ENCODE assay signal across 29 cellular contexts in genomic region chrX:68043713-68044438, GRCh38.
DNase-seq lines count a peak whose midpoint lies in the region; ATAC-seq and TF ChIP-seq lines count a peak whose summit lies in the region.
"Had no signal": no experiment of that assay in that cellular context is flagged by ENCODE, and none has a peak within 500 bp of the region (broad histone marks: within the 10 kb centered on the region; RNA-seq: fewer than 3 reads in every experiment).

No MANE protein-coding gene starts in this region.

- H3K27ac ChIP-seq in mammary epithelial cell (ENCODE audit: insufficient read depth, low read depth, low read length) (no peak overlapping the region), OCI-LY7 (ENCODE audit: low read depth, low read length, poor library complexity, severe bottlenecking) (no peak overlapping the region)
- H3K27ac ChIP-seq: 22Rv1, GM23248 had no signal

- 75% methylated on average over 1 of the region's 1 CpG for WGBS in mammary epithelial cell (ENCODE audit: low coverage, missing lambda C conversion rate)

- ATAC-seq in natural killer cell: no peak
- ATAC-seq: HepG2, Panc1 had no signal

- H3K27me3 ChIP-seq in mammary epithelial cell (ENCODE audit: insufficient read depth, low read length): no peaks in the 10 kb centered on the region
- H3K27me3 ChIP-seq: BE2C, MG63 had no signal

- H3K4me1 Mint-ChIP-seq in MCF 10A (ENCODE audit: insufficient read depth, unreplicated experiment) (no peaks in the 10 kb centered on the region), natural killer cell (no peaks in the 10 kb centered on the region)
- H3K4me1 Mint-ChIP-seq: CD14-positive monocyte; CD8-positive, alpha-beta memory T cell had no signal

- H3K9me3 Mint-ChIP-seq in MCF 10A (ENCODE audit: unreplicated experiment) (peaks cover 7% of the 10 kb centered on the region), natural killer cell (no peaks in the 10 kb centered on the region)
- H3K9me3 Mint-ChIP-seq: CD8-positive, alpha-beta memory T cell; T-helper 1 cell treated with Interleukin-12 subunit alpha and Interleukin-12 subunit beta and Interleukin-4 antibody, amounts not matched to agents 30 μg/mL and 1 μg/mL, for 36 hours had no signal

- TF ChIP-seq CTCF in mammary epithelial cell (conservative IDR thresholded peaks at IDR 0.05 in 1 of 2, IDR thresholded peaks at IDR 0.05 in 1 of 2; ENCODE audit: extremely low read depth in 1 of 2, insufficient read depth in 1 of 2, low read depth in 1 of 2, low read length in 2 of 2) (no peak), MCF 10A (IDR thresholded peaks at IDR 0.05; ENCODE audit: unreplicated experiment) (no peak), OCI-LY7 (conservative IDR thresholded peaks at IDR 0.05; ENCODE audit: low read length) (no peak), natural killer cell (IDR thresholded peaks at IDR 0.05) (no peak)

- BruUV-seq in mammary epithelial cell (replicated peaks; lab: Mats Ljungman, UMichigan) (TSS peak; percentile 14), MCF 10A (replicated peaks; lab: Mats Ljungman, UMichigan) (no TSS peak), OCI-LY7 (replicated peaks; lab: Mats Ljungman, UMichigan) (no TSS peak)

- H3K4me2 ChIP-seq in mammary epithelial cell (ENCODE audit: insufficient read depth, low read depth, low read length): no peak overlapping the region
- no peak overlapping the region for H3K4me2 ChIP-seq in OCI-LY7 (ENCODE audit: low read length)
- H3K4me2 ChIP-seq: SK-N-SH had no signal

- intact Hi-C loops in mammary epithelial cell (cut with micrococcal nuclease): no loop called here
- intact Hi-C loops in MCF 10A (cut with micrococcal nuclease): no loop called here
- intact Hi-C loops in OCI-LY7 (cut with micrococcal nuclease; ENCODE audit: unreplicated experiment): no loop called here
- intact Hi-C loops in natural killer cell (cut with micrococcal nuclease): no loop called here

- H3K36me3 Mint-ChIP-seq in MCF 10A (ENCODE audit: insufficient read depth, unreplicated experiment) (no peaks in the 10 kb centered on the region), natural killer cell (no peaks in the 10 kb centered on the region)
- H3K36me3 Mint-ChIP-seq: CD14-positive monocyte; CD8-positive, alpha-beta memory T cell had no signal

- H3K4me1 ChIP-seq in mammary epithelial cell (ENCODE audit: insufficient read depth, low read length) (no peaks in the 10 kb centered on the region), OCI-LY7 (ENCODE audit: insufficient read depth, low read length, poor library complexity, severe bottlenecking) (no peaks in the 10 kb centered on the region)
- H3K4me1 ChIP-seq: BE2C had no signal

- no peak overlapping the region for H3K27ac Mint-ChIP-seq in MCF 10A (ENCODE audit: low read depth, unreplicated experiment)
- no peak overlapping the region for H3K27ac Mint-ChIP-seq in natural killer cell
- H3K27ac Mint-ChIP-seq: CD14-positive monocyte; CD8-positive, alpha-beta memory T cell; T-helper 1 cell treated with Interleukin-12 subunit alpha and Interleukin-12 subunit beta and Interleukin-4 antibody, amounts not matched to agents 30 μg/mL and 1 μg/mL, for 36 hours had no signal

- peak; percentile 4 for DNase-seq in DMS53 (lab: John Stamatoyannopoulos, UW)
- DNase-seq in DMS53 treated with DMSO at 0.1 percent for 48 hours (lab: John Stamatoyannopoulos, UW; ENCODE audit: unreplicated experiment): no peak
- no peak for DNase-seq in mammary epithelial cell
- DNase-seq in MCF 10A (ENCODE audit: unreplicated experiment): no peak
- DNase-seq in RPMI8226: peak; percentile 36
- DNase-seq in hepatic stellate cell (ENCODE audit: low spot score): no peak
- no peak for DNase-seq in OCI-LY7 (ENCODE audit: low spot score)
- no peak for DNase-seq in natural killer cell
- DNase-seq: ACHN; BE2C; CD8-positive, alpha-beta memory T cell; DMS 273 treated with DMSO at 0.1 percent for 48 hours; GM23248; H7; Kasumi-1; MG63; NCI-H1048; NCI-H1436; NCI-H187; NCI-H2081 treated with DMSO at 0.1 percent for 48 hours; NCI-H524; NCI-H748 treated with DMSO at 0.1 percent for 48 hours; SK-N-SH; SW 1271 had no signal

- H3K9me3 ChIP-seq in mammary epithelial cell (replicated peaks; ENCODE audit: insufficient read depth, low read length) (peaks cover 3% of the 10 kb centered on the region), OCI-LY7 (ENCODE audit: low read length) (no peaks in the 10 kb centered on the region)
- H3K9me3 ChIP-seq: BE2C, MG63, SK-N-SH had no signal

- CTCF ChIA-PET in mammary epithelial cell (lab: Charles Lee; ENCODE audit: low non-redundant PET) (no interaction called here), MCF 10A (lab: Yijun Ruan, JAX) (no interaction called here), OCI-LY7 (lab: Charles Lee; ENCODE audit: unreplicated experiment) (no interaction called here)

- H3K4me3 Mint-ChIP-seq in MCF 10A (ENCODE audit: unreplicated experiment) (no peak overlapping the region), natural killer cell (no peak overlapping the region)
- H3K4me3 Mint-ChIP-seq: CD14-positive monocyte; CD8-positive, alpha-beta memory T cell; T-helper 1 cell treated with Interleukin-12 subunit alpha and Interleukin-12 subunit beta and Interleukin-4 antibody, amounts not matched to agents 30 μg/mL and 1 μg/mL, for 36 hours had no signal

- H3K79me2 ChIP-seq in mammary epithelial cell (ENCODE audit: insufficient read depth, low read length): no peaks in the 10 kb centered on the region
- H3K79me2 ChIP-seq in OCI-LY7 (ENCODE audit: insufficient read depth, low read depth, low read length): no peaks in the 10 kb centered on the region

- no peaks in the 10 kb centered on the region for H4K20me1 ChIP-seq in mammary epithelial cell (ENCODE audit: insufficient read depth, low read length)
- no peaks in the 10 kb centered on the region for H4K20me1 ChIP-seq in OCI-LY7 (ENCODE audit: insufficient read depth, low read length)

- POLR2A ChIA-PET in MCF 10A (lab: Yijun Ruan, JAX): no interaction called here
- POLR2A ChIA-PET in OCI-LY7 (lab: Charles Lee): no interaction called here

- no peaks in the 10 kb centered on the region for H3K9me2 ChIP-seq in OCI-LY7 (ENCODE audit: insufficient read depth, low read length)
- H3K9me2 ChIP-seq: SK-N-SH had no signal

- dilution Hi-C loops in mammary epithelial cell (cut with HindIII; ENCODE audit: low sequenced_read_pairs): no loop called here

- H3K9ac ChIP-seq in mammary epithelial cell (ENCODE audit: insufficient read depth, low read length): no peak overlapping the region
- H3K9ac ChIP-seq: GM23248, SK-N-SH had no signal

- in situ Hi-C loops in mammary epithelial cell (cut with MboI; ENCODE audit: low sequenced_read_pairs in 2 of 2): no loop called here

- H3K4me3 ChIP-seq in mammary epithelial cell (replicated peaks in 1 of 3; ENCODE audit: insufficient read depth in 1 of 3, low read depth in 2 of 3, low read length in 3 of 3) (no peak overlapping the region), OCI-LY7 (ENCODE audit: low read depth, low read length, poor library complexity, severe bottlenecking) (no peak overlapping the region)
- H3K4me3 ChIP-seq: GM23248, MG63 had no signal

- H3K36me3 ChIP-seq in mammary epithelial cell (ENCODE audit: insufficient read depth, low read length) (no peaks in the 10 kb centered on the region), OCI-LY7 (ENCODE audit: insufficient read depth, low read length) (no peaks in the 10 kb centered on the region)
- H3K36me3 ChIP-seq: BE2C, MG63 had no signal

- H3K27me3 Mint-ChIP-seq in MCF 10A (ENCODE audit: insufficient read depth, unreplicated experiment) (no peaks in the 10 kb centered on the region), natural killer cell (ENCODE audit: low read depth in 2 of 2) (no peaks in the 10 kb centered on the region)
- H3K27me3 Mint-ChIP-seq: CD8-positive, alpha-beta memory T cell had no signal

- no peak overlapping the region for H2AFZ ChIP-seq in mammary epithelial cell (ENCODE audit: low read depth, low read length)
- H2AFZ ChIP-seq in OCI-LY7 (ENCODE audit: low read length): no peak overlapping the region
- H2AFZ ChIP-seq: GM23248 had no signal

Comparison
In these comparisons a context has a peak if more than half of its experiments do, and no peak if none do; other contexts are left out.
1. DNase-seq: peak in DMS53 (single experiment) and RPMI8226 (single experiment); none in DMS53 treated with DMSO at 0.1 percent for 48 hours (single experiment), mammary epithelial cell (single experiment), MCF 10A (single experiment), hepatic stellate cell (single experiment), OCI-LY7 (single experiment) and natural killer cell (single experiment).